In genomic region chr2:99472327-99472960, GRCh38 we compare ENCODE assay signal across 20 cellular contexts. TPM values are rescaled to one million over a fixed set of nuclear protein-coding genes. Genes with fewer than 3 reads are reported as not detected.
DNase-seq lines count a peak whose midpoint lies in the region; ATAC-seq, FAIRE-seq and TF ChIP-seq lines count a peak whose summit lies in the region.
"Had no signal": no experiment of that assay in that cellular context is flagged by ENCODE, and none has a peak within 500 bp of the region (broad histone marks: within the 10 kb centered on the region; RNA-seq: fewer than 3 reads in every experiment).

No MANE protein-coding gene starts in this region.

- FAIRE-seq in bronchial epithelial cell (lab: Jason Lieb, UNC), result no peak
- no peak for FAIRE-seq in HepG2 (lab: Jason Lieb, UNC)

- H3K4me3 Mint-ChIP-seq in glutamatergic neuron (ENCODE audit: unreplicated experiment), result no peak overlapping the region
- H3K4me3 Mint-ChIP-seq: activated CD8-positive, alpha-beta T cell treated with anti-CD3 and anti-CD28 coated beads, Interleukin-2, amount 10 ng/mL, durations not matched to agents 7 days and 5 days; dendritic cell treated with granulocyte-macrophage colony-stimulating factor and Interleukin-4, amounts not matched to agents 40 ng/mL and 50 ng/mL, for 4 days had no signal

- H3K27ac Mint-ChIP-seq in glutamatergic neuron (ENCODE audit: unreplicated experiment), result no peak overlapping the region
- H3K27ac Mint-ChIP-seq: activated CD8-positive, alpha-beta T cell treated with anti-CD3 and anti-CD28 coated beads, Interleukin-2, amount 10 ng/mL, durations not matched to agents 7 days and 5 days; dendritic cell treated with granulocyte-macrophage colony-stimulating factor and Interleukin-4, amounts not matched to agents 40 ng/mL and 50 ng/mL, for 4 days had no signal

- peaks cover 66% of the 10 kb centered on the region for H3K4me1 ChIP-seq in HepG2 (ENCODE audit: insufficient read depth, low read length)
- peaks cover 27 to 58% (median 34%) of the 10 kb centered on the region in 4 donors for H3K4me1 ChIP-seq in upper lobe of left lung

- POLR2A ChIA-PET in HepG2 (lab: Yijun Ruan, JAX), result no interaction called here

- no peaks in the 10 kb centered on the region for H3K36me3 ChIP-seq in bronchial epithelial cell (ENCODE audit: control insufficient read depth, insufficient read depth, low read length)
- peaks cover 0 to 1% of the 10 kb centered on the region in 2 experiments; a peak in 3 of 5 replicates for H3K36me3 ChIP-seq in HepG2 (replicated peaks in 1 of 2; ENCODE audit: control insufficient read depth in 1 of 2, insufficient read depth in 2 of 2, low read length in 2 of 2)
- H3K36me3 ChIP-seq in upper lobe of left lung, result no peaks in the 10 kb centered on the region
- H3K36me3 ChIP-seq in H7 (replicated peaks; ENCODE audit: control insufficient read depth, insufficient read depth, low read length), result peaks cover 2% of the 10 kb centered on the region; the same call in 1 of the 2 replicates
- H3K36me3 ChIP-seq: adrenal gland had no signal

- H3K9ac ChIP-seq in HepG2 (ENCODE audit: insufficient read depth, low read depth, low read length), result no peak overlapping the region

- H3K27ac ChIP-seq in HepG2 (ENCODE audit: extremely low read length, insufficient read depth, low read length) (no peak overlapping the region), upper lobe of left lung (peak overlapping the region; percentile 1 to 57 (median 26))

- ATAC-seq in HepG2 (no peak), upper lobe of left lung (ENCODE audit: low FRiP score in 2 of 2) (peak in 1 of 2 donors; percentile 52)
- ATAC-seq: activated CD8-positive, alpha-beta T cell treated with anti-CD3 and anti-CD28 coated beads, Interleukin-2, amount 10 ng/mL, durations not matched to agents 7 days and 5 days had no signal

- DNase-seq in LNCaP clone FGC (ENCODE audit: low read depth) (peak; percentile 84), bronchial epithelial cell (ENCODE audit: low read depth) (peak; percentile 74), HepG2 (ENCODE audit: low spot score) (no peak), upper lobe of left lung (no peak), H7 (no peak), glutamatergic neuron (no peak)
- DNase-seq in activated T-cell treated with anti-CD3 and anti-CD28 coated beads, Interleukin-2, amount 50 U/mL, for 1 hour, result no peak
- DNase-seq: activated CD4-positive, alpha-beta T cell treated with anti-CD3 and anti-CD28 coated beads for 1 hour; activated CD8-positive, alpha-beta T cell treated with anti-CD3 and anti-CD28 coated beads, Interleukin-2, amount 10 ng/mL, durations not matched to agents 7 days and 5 days; activated gamma-delta T cell treated with Interleukin-2 at 50 U/mL for 16 hours; adrenal gland; DMS79; hippocampal formation; NCI-H2029 treated with DMSO at 0.1 percent for 48 hours; NCI-H345; NCI-H82; Right ventricle myocardium superior; stimulated activated CD4-positive, alpha-beta T cell treated with anti-CD3 and anti-CD28 coated beads, Interleukin-12 subunit alpha, Interleukin-12 subunit beta, amount 100 ng/mL, for 4 hours; stimulated activated CD8-positive, alpha-beta memory T cell treated with anti-CD3 and anti-CD28 coated beads, Interleukin-4, amount 100 ng/mL, for 48 hours had no signal

- intact Hi-C loops in HepG2 (cut with micrococcal nuclease; ENCODE audit: unreplicated experiment), result no loop called here

- TF ChIP-seq CTCF in LNCaP clone FGC (IDR thresholded peaks at IDR 0.05; ENCODE audit: control insufficient read depth, extremely low read depth, insufficient read depth) (no peak), bronchial epithelial cell (IDR thresholded peaks at IDR 0.05; ENCODE audit: insufficient read depth, low read length, severe bottlenecking) (no peak), HepG2 (CRISPR knock-in tag; IDR thresholded peaks at IDR 0.05) (no peak), upper lobe of left lung (IDR thresholded peaks at IDR 0.05) (no peak), glutamatergic neuron (IDR thresholded peaks at IDR 0.05; ENCODE audit: partially characterized antibody, unreplicated experiment) (no peak)

- H4K20me1 ChIP-seq in HepG2 (ENCODE audit: insufficient read depth, low read length), result peaks cover 63% of the 10 kb centered on the region

- peaks cover 95% of the 10 kb centered on the region for H3K79me2 ChIP-seq in HepG2 (ENCODE audit: insufficient read depth, low read length)

- TF ChIP-seq POLR2A in HepG2 (IDR thresholded peaks at IDR 0.05; ENCODE audit: insufficient read depth in 1 of 2, low read depth in 2 of 2, low read length in 2 of 2) (no peak), upper lobe of left lung (IDR thresholded peaks at IDR 0.05) (no peak)

- no peak for TF ChIP-seq RAD21 in HepG2 (CRISPR knock-in tag; IDR thresholded peaks at IDR 0.05)

- no peaks in the 10 kb centered on the region for H3K27me3 Mint-ChIP-seq in glutamatergic neuron (ENCODE audit: unreplicated experiment)
- H3K27me3 Mint-ChIP-seq: dendritic cell treated with granulocyte-macrophage colony-stimulating factor and Interleukin-4, amounts not matched to agents 40 ng/mL and 50 ng/mL, for 4 days had no signal

- BruUV-seq in HepG2 (replicated peaks; lab: Mats Ljungman, UMichigan), result no TSS peak

- H3K9me3 Mint-ChIP-seq in glutamatergic neuron (ENCODE audit: unreplicated experiment), result peaks cover 3% of the 10 kb centered on the region
- H3K9me3 Mint-ChIP-seq: dendritic cell treated with granulocyte-macrophage colony-stimulating factor and Interleukin-4, amounts not matched to agents 40 ng/mL and 50 ng/mL, for 4 days had no signal

- TF ChIP-seq EP300 in HepG2 (IDR thresholded peaks at IDR 0.05; ENCODE audit: low read depth in 2 of 2, low read length in 2 of 2) (no peak), HepG2 (CRISPR knock-in tag; IDR thresholded peaks at IDR 0.05; ENCODE audit: borderline replicate concordance) (no peak), upper lobe of left lung (IDR thresholded peaks at IDR 0.05) (no peak)

- no peaks in the 10 kb centered on the region for H3K4me1 Mint-ChIP-seq in glutamatergic neuron (ENCODE audit: low read depth, unreplicated experiment)

- in situ Hi-C loops in HepG2 (cut with HindIII; ENCODE audit: extremely low pct_ligation_motif_present, low pct_unique_long_range_greater_than_20kb), result no loop called here

- no peaks in the 10 kb centered on the region for H3K27me3 ChIP-seq in bronchial epithelial cell (ENCODE audit: control insufficient read depth, insufficient read depth, low read length)
- H3K27me3 ChIP-seq in HepG2 (ENCODE audit: control insufficient read depth in 1 of 2, insufficient read depth in 2 of 2, low read length in 2 of 2), result no peaks in the 10 kb centered on the region
- no peaks in the 10 kb centered on the region for H3K27me3 ChIP-seq in upper lobe of left lung
- no peaks in the 10 kb centered on the region for H3K27me3 ChIP-seq in H7 (ENCODE audit: control insufficient read depth, insufficient read depth, low read length)
- H3K27me3 ChIP-seq: adrenal gland had no signal

- CTCF ChIA-PET in HepG2 (lab: Yijun Ruan, JAX; ENCODE audit: low intra/inter-chr PET ratio, low total read pairs), result no interaction called here

- H3K9me3 ChIP-seq in HepG2 (ENCODE audit: low read length) (no peaks in the 10 kb centered on the region), upper lobe of left lung (no peaks in the 10 kb centered on the region)
- H3K9me3 ChIP-seq: adrenal gland had no signal

- 98% methylated on average over 3 of the region's 3 CpGs for WGBS in HepG2 (ENCODE audit: low lambda C conversion rate)
- 68 to 80% methylated on average over 3 of the region's 3 CpGs for WGBS in upper lobe of left lung, 2 donors

- peaks cover 6% of the 10 kb centered on the region for H3K36me3 Mint-ChIP-seq in glutamatergic neuron (ENCODE audit: unreplicated experiment)

- no peak overlapping the region for H2AFZ ChIP-seq in HepG2 (ENCODE audit: low read length)

- no peak overlapping the region for H3K4me2 ChIP-seq in HepG2 (ENCODE audit: low read depth, low read length)

- H3K4me3 ChIP-seq in LNCaP clone FGC (ENCODE audit: low read depth, low read length) (peak overlapping the region; percentile 31), bronchial epithelial cell (ENCODE audit: low read depth, low read length) (no peak overlapping the region), HepG2 (replicated peaks in 1 of 3; ENCODE audit: insufficient read depth in 1 of 3, low read depth in 2 of 3, low read length in 3 of 3) (no peak overlapping the region), upper lobe of left lung (no peak overlapping the region), H7 (ENCODE audit: insufficient read depth, low read depth, low read length) (no peak overlapping the region)
- H3K4me3 ChIP-seq: adrenal gland had no signal

TF ChIP-seq in HepG2, 621 proteins besides CTCF, POLR2A, EP300 and RAD21:
- TF ChIP-seq ZSCAN12 (CRISPR knock-in tag; IDR thresholded peaks at IDR 0.05), result no peak
- peak; percentile 30; the same call in 1 of the 2 replicates for TF ChIP-seq CEBPB (IDR thresholded peaks at IDR 0.05; ENCODE audit: borderline replicate concordance, low read depth, low read length)

RNA-seq across cellular contexts. Expression of gene REV1, which starts 17.4 kb away (rescaled TPM):
- total RNA-seq in bronchial epithelial cell (38.2 and 44.8 TPM in 2 replicates), HepG2 (2016; rRNA removed; fragmentation: Illumina TruSeq; extraction: Trizol) (38.5 and 49.1 TPM in 2 replicates), upper lobe of left lung (100 to 1,000 TPM in 2 of 6 donors, 10 to 100 TPM in 4; 34.6 to 135 (median 61.8) TPM), glutamatergic neuron (ENCODE audit: unreplicated experiment) (39.2 TPM)
- 35.6 and 38.1 TPM in 2 replicates for total RNA-seq in HepG2 (2016; cell fraction: cytosol; rRNA removed; fragmentation: Illumina TruSeq; extraction: Trizol; ENCODE audit: low read depth)
- 34.9 and 46.6 TPM in 2 replicates for total RNA-seq in HepG2 (2016; cell fraction: insoluble cytoplasmic fraction; rRNA removed; fragmentation: Illumina TruSeq; extraction: Trizol)
- 30.1 and 35.1 TPM in 2 replicates for total RNA-seq in HepG2 (2016; cell fraction: membrane; rRNA removed; fragmentation: Illumina TruSeq; extraction: Trizol)
- 98.0 and 100 TPM in 2 replicates for total RNA-seq in HepG2 (2016; cell fraction: nucleus; rRNA removed; fragmentation: Illumina TruSeq; extraction: Trizol)
- polyA plus RNA-seq in HepG2 (2011; rRNA removed), result 62.9 and 71.8 TPM in 2 replicates
- polyA plus RNA-seq in HepG2 (2011; cell fraction: cytosol; rRNA removed), result 13.1 and 19.3 TPM in 2 replicates
- 111 and 115 TPM in 2 replicates for polyA plus RNA-seq in HepG2 (2011; cell fraction: nucleus; rRNA removed)
- polyA plus RNA-seq in HepG2 (2012), result 37.1 and 46.7 TPM in 2 replicates
- polyA plus RNA-seq in HepG2 (2016; cell fraction: cytosol; fragmentation: Illumina TruSeq; extraction: Trizol; ENCODE audit: low read depth), result 2.3 and 2.8 TPM in 2 replicates
- polyA plus RNA-seq in HepG2 (2016; cell fraction: insoluble cytoplasmic fraction; fragmentation: Illumina TruSeq; extraction: Trizol; ENCODE audit: low read depth), result 20.9 and 25.4 TPM in 2 replicates
- polyA plus RNA-seq in HepG2 (2016; cell fraction: membrane; fragmentation: Illumina TruSeq; extraction: Trizol; ENCODE audit: low read depth), result 5.5 and 7.5 TPM in 2 replicates
- 112 and 115 TPM in 2 replicates for polyA plus RNA-seq in HepG2 (2016; cell fraction: nucleus; fragmentation: Illumina TruSeq; extraction: Trizol; ENCODE audit: insufficient read depth, low read depth)
- polyA minus RNA-seq in HepG2 (2011; rRNA and poly(A)+ RNA removed; ENCODE audit: low replicate concordance), result 48.6 and 51.6 TPM in 2 replicates
- 23.2 and 29.9 TPM in 2 replicates for polyA minus RNA-seq in HepG2 (2011; cell fraction: cytosol; rRNA and poly(A)+ RNA removed)
- 236 and 239 TPM in 2 replicates for polyA minus RNA-seq in HepG2 (2011; cell fraction: nucleus; rRNA and poly(A)+ RNA removed)
- total RNA-seq in H7 (2014; rRNA removed; shearing (Covaris generic)), result 21.1 and 31.9 TPM in 2 replicates

Comparison
In these comparisons a context has a peak if more than half of its experiments do, and no peak if none do; other contexts are left out.
1. DNase-seq: peak in LNCaP clone FGC (single experiment) and bronchial epithelial cell (single experiment); none in HepG2 (single experiment), upper lobe of left lung (0 of 2), activated T-cell treated with anti-CD3 and anti-CD28 coated beads, Interleukin-2, amount 50 U/mL, for 1 hour (single experiment), H7 (single experiment) and glutamatergic neuron (single experiment).